ENCODE assay signal across 6 cellular contexts in the genomic region with DNA sequence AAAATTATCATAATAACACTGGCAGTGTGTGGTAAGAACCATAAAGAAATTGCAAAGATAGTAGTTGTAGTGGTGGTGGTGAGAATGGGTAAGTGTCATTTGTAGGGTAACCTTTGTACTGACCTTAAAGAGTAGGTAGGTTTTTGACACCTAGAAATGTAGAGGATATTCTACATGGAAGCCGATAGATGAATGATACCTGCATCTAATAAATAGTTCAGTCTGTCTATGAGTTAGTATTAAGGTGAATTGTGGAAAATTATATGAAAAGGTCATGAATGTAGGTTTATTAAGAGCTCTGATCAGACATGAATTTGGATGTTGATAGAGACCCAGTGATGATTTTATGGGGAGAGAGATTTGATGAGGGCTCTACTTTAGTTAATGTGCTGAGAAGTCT.
"Had no signal": no experiment of that assay in that cellular context is flagged by ENCODE, and none has a peak within 500 bp of the region (broad histone marks: within the 10 kb centered on the region; RNA-seq: fewer than 3 reads in every experiment).

No MANE protein-coding gene starts in this region.

- H3K4me3 ChIP-seq: K562 had no signal

- H3K27ac ChIP-seq: HL-60, KMS-11 had no signal

- DNase-seq: IMR-90, KBM-7, KG1 had no signal
